In genomic region chr21:35505067-35505466, GRCh38 we compare ENCODE assay signal across 26 cellular contexts.
"Had no signal": no experiment of that assay in that cellular context is flagged by ENCODE, and none has a peak within 500 bp of the region (broad histone marks: within the 10 kb centered on the region; RNA-seq: fewer than 3 reads in every experiment).

No MANE protein-coding gene starts in this region.

- H3K27me3 ChIP-seq: neural progenitor cell, right atrium auricular region, testis had no signal

- H3K36me3 ChIP-seq: heart left ventricle, neural progenitor cell, right atrium auricular region, transverse colon had no signal

- ATAC-seq: activated CD8-positive, alpha-beta T cell treated with anti-CD3 and anti-CD28 coated beads for 36 hours; activated T-cell treated with anti-CD3 and anti-CD28 coated beads, Interleukin-2, amount 50 U/mL, for 4 hours; activated T-helper 17 cell treated with anti-CD3 and anti-CD28 coated beads, Interleukin-2, amount 50 U/mL, for 72 hours; esophagus mucosa; natural killer cell had no signal

- DNase-seq: activated CD4-positive, alpha-beta T cell treated with anti-CD3 and anti-CD28 coated beads, Interleukin-2, amount 10 ng/mL, durations not matched to agents 7 days and 5 days; activated CD4-positive, CD25-positive, alpha-beta regulatory T cell treated with anti-CD3 and anti-CD28 coated beads, Interleukin-2, amount 50 U/mL, for 72 hours; activated CD8-positive, alpha-beta T cell treated with anti-CD3 and anti-CD28 coated beads for 36 hours; activated gamma-delta T cell treated with Interleukin-2 at 50 U/mL for 16 hours; activated T-cell treated with anti-CD3 and anti-CD28 coated beads, Interleukin-2, amount 50 U/mL, for 4 hours; amniotic stem cell; cortex of kidney; endodermal cell; foreskin fibroblast; heart left ventricle; hypothalamus; midbrain; natural killer cell; occipital lobe; stimulated activated CD4-positive, alpha-beta T cell treated with anti-CD3 and anti-CD28 coated beads, Interleukin-15, amount 100 ng/mL, for 24 hours; stimulated activated CD4-positive, alpha-beta T cell treated with anti-CD3 and anti-CD28 coated beads, Interleukin-2, amount 100 ng/mL, for 24 hours; stimulated activated naive CD4-positive, alpha-beta T cell; T-helper 9 cell; testis; transverse colon had no signal

- H3K4me3 ChIP-seq: heart left ventricle, neural progenitor cell, right atrium auricular region, testis, transverse colon had no signal

- H3K9me3 Mint-ChIP-seq: activated CD4-positive, alpha-beta T cell treated with anti-CD3 and anti-CD28 coated beads, Interleukin-2, amount 10 ng/mL, durations not matched to agents 7 days and 5 days; activated CD8-positive, alpha-beta T cell treated with anti-CD3 and anti-CD28 coated beads for 36 hours; activated T-helper 17 cell treated with anti-CD3 and anti-CD28 coated beads, Interleukin-2, amount 50 U/mL, for 72 hours; natural killer cell; neural progenitor cell had no signal

- H3K36me3 Mint-ChIP-seq: natural killer cell, neural progenitor cell had no signal

- H3K4me3 Mint-ChIP-seq: activated CD4-positive, alpha-beta T cell treated with anti-CD3 and anti-CD28 coated beads, Interleukin-2, amount 10 ng/mL, durations not matched to agents 7 days and 5 days; activated CD8-positive, alpha-beta T cell treated with anti-CD3 and anti-CD28 coated beads for 36 hours; activated T-cell treated with anti-CD3 and anti-CD28 coated beads, Interleukin-2, amount 50 U/mL, for 4 hours; activated T-helper 17 cell treated with anti-CD3 and anti-CD28 coated beads, Interleukin-2, amount 50 U/mL, for 72 hours; endodermal cell; natural killer cell; neural progenitor cell; T-helper 1 cell treated with Interleukin-12 subunit alpha and Interleukin-12 subunit beta and Interleukin-4 antibody, amounts not matched to agents 30 μg/mL and 1 μg/mL, for 36 hours had no signal

- H3K27ac ChIP-seq: neural progenitor cell, right atrium auricular region, testis, VCaP had no signal

- H3K27me3 Mint-ChIP-seq: activated CD8-positive, alpha-beta T cell treated with anti-CD3 and anti-CD28 coated beads for 36 hours had no signal

- H3K9me3 ChIP-seq: heart left ventricle, right atrium auricular region, testis, transverse colon had no signal

- H3K27ac Mint-ChIP-seq: activated T-helper 17 cell treated with anti-CD3 and anti-CD28 coated beads, Interleukin-2, amount 50 U/mL, for 72 hours; endodermal cell; natural killer cell; neural progenitor cell had no signal
